In the genomic region with DNA sequence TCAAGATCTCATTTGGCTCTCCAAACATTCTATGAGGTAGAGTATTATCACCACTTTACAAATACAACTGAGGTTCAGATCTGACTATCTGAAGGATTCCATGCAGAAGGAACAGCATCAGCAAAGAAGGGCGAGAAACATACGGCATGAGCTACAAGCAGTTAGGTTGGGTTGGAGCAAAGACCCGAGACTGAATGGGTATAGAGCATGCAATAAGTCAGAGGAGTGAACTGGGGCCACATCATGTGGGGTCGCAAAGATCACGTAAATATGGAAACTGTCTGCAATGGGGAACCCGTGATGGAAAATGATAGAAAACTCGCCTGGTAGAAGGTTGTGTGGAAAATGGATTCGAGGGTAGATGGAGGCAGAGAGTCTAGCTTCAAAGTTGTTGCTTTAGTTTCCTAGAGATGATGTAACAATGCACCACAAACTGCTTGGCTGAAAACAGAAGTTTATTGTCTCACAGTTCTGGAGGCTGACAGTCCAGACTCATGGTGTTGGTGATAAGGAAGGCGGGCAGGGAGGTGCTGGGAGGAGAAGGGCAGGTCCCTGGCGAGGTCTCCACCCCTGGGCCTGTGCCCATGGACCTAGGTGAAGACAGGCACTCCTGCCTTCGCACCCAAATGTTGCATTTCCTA, we compare ENCODE assay signal across 19 cellular contexts.
"Had no signal": no experiment of that assay in that cellular context is flagged by ENCODE, and none has a peak within 500 bp of the region (broad histone marks: within the 10 kb centered on the region; RNA-seq: fewer than 3 reads in every experiment).

No MANE protein-coding gene starts in this region.

- H3K27me3 ChIP-seq: neutrophil, upper lobe of left lung had no signal

- H3K4me1 Mint-ChIP-seq: naive thymus-derived CD4-positive, alpha-beta T cell; stimulated activated naive B cell treated with anti-CD40 and anti-IgM and Interleukin-4, amounts not matched to agents 10 μg/mL and 1 μg/mL and 100 μg/mL, for 72 hours had no signal

- H3K4me3 ChIP-seq: esophagus squamous epithelium, heart right ventricle, lower lobe of right lung, upper lobe of left lung had no signal

- H3K4me3 Mint-ChIP-seq: activated T-cell treated with anti-CD3 and anti-CD28 coated beads, Interleukin-2, amount 50 U/mL, for 4 hours; brain; naive thymus-derived CD4-positive, alpha-beta T cell; stimulated activated naive B cell treated with anti-CD40 and anti-IgM and Interleukin-4, amounts not matched to agents 10 μg/mL and 1 μg/mL and 100 μg/mL, for 72 hours had no signal

- H3K36me3 Mint-ChIP-seq: activated naive CD4-positive, alpha-beta T cell treated with anti-CD3 and anti-CD28 coated beads, Interleukin-2, amount 50 U/mL, for 72 hours; brain; naive thymus-derived CD4-positive, alpha-beta T cell; stimulated activated naive B cell treated with anti-CD40 and anti-IgM and Interleukin-4, amounts not matched to agents 10 μg/mL and 1 μg/mL and 100 μg/mL, for 72 hours had no signal

- H3K4me1 ChIP-seq: esophagus squamous epithelium, foreskin keratinocyte, lower lobe of right lung had no signal

- H3K36me3 ChIP-seq: esophagus squamous epithelium, heart right ventricle, lower lobe of right lung, neutrophil, upper lobe of left lung had no signal

- DNase-seq: activated CD4-positive, alpha-beta T cell treated with anti-CD3 and anti-CD28 coated beads, Interleukin-2, amount 50 U/mL, for 48 hours; activated CD4-positive, CD25-positive, alpha-beta regulatory T cell treated with anti-CD3 and anti-CD28 coated beads, Interleukin-2, amount 50 U/mL, for 72 hours; activated effector memory CD4-positive, alpha-beta T cell treated with anti-CD3 and anti-CD28 coated beads, Interleukin-2, amount 50 U/mL, for 16 hours; activated T-cell treated with anti-CD3 and anti-CD28 coated beads, Interleukin-2, amount 50 U/mL, for 4 hours; amniotic stem cell; cerebellar nuclear complex; esophagus squamous epithelium; foreskin keratinocyte; lower lobe of right lung; naive thymus-derived CD4-positive, alpha-beta T cell; stimulated activated CD4-positive, alpha-beta T cell treated with anti-CD3 and anti-CD28 coated beads, Interleukin-1b, Interleukin-23, amount 100 ng/mL, for 48 hours; stimulated activated naive B cell treated with anti-CD40 and anti-IgM and Interleukin-4, amounts not matched to agents 10 μg/mL and 1 μg/mL and 100 μg/mL, for 72 hours; T-helper 2 cell had no signal

- H3K27ac Mint-ChIP-seq: activated naive CD4-positive, alpha-beta T cell treated with anti-CD3 and anti-CD28 coated beads, Interleukin-2, amount 50 U/mL, for 72 hours; naive thymus-derived CD4-positive, alpha-beta T cell; stimulated activated naive B cell treated with anti-CD40 and anti-IgM and Interleukin-4, amounts not matched to agents 10 μg/mL and 1 μg/mL and 100 μg/mL, for 72 hours had no signal

- H3K27ac ChIP-seq: esophagus squamous epithelium, foreskin keratinocyte, heart right ventricle, lower lobe of right lung, neutrophil, upper lobe of left lung had no signal

- H3K9me3 Mint-ChIP-seq: activated naive CD4-positive, alpha-beta T cell treated with anti-CD3 and anti-CD28 coated beads, Interleukin-2, amount 50 U/mL, for 72 hours; activated T-cell treated with anti-CD3 and anti-CD28 coated beads, Interleukin-2, amount 50 U/mL, for 4 hours; brain; naive thymus-derived CD4-positive, alpha-beta T cell; stimulated activated naive B cell treated with anti-CD40 and anti-IgM and Interleukin-4, amounts not matched to agents 10 μg/mL and 1 μg/mL and 100 μg/mL, for 72 hours had no signal

- H3K9me3 ChIP-seq: esophagus squamous epithelium, heart right ventricle, lower lobe of right lung, neutrophil, upper lobe of left lung had no signal

- H3K27me3 Mint-ChIP-seq: brain; stimulated activated naive B cell treated with anti-CD40 and anti-IgM and Interleukin-4, amounts not matched to agents 10 μg/mL and 1 μg/mL and 100 μg/mL, for 72 hours had no signal

- ATAC-seq: activated naive CD4-positive, alpha-beta T cell treated with anti-CD3 and anti-CD28 coated beads, Interleukin-2, amount 50 U/mL, for 72 hours; activated T-cell treated with anti-CD3 and anti-CD28 coated beads, Interleukin-2, amount 50 U/mL, for 4 hours; foreskin keratinocyte; lower lobe of right lung; naive thymus-derived CD4-positive, alpha-beta T cell; SK-N-SH treated with all-trans-retinoic acid at 6 μM for 48 hours; stimulated activated naive B cell treated with anti-CD40 and anti-IgM and Interleukin-4, amounts not matched to agents 10 μg/mL and 1 μg/mL and 100 μg/mL, for 72 hours had no signal
